Comparison of ENCODE assay signal across 13 cellular contexts in the genomic region with DNA sequence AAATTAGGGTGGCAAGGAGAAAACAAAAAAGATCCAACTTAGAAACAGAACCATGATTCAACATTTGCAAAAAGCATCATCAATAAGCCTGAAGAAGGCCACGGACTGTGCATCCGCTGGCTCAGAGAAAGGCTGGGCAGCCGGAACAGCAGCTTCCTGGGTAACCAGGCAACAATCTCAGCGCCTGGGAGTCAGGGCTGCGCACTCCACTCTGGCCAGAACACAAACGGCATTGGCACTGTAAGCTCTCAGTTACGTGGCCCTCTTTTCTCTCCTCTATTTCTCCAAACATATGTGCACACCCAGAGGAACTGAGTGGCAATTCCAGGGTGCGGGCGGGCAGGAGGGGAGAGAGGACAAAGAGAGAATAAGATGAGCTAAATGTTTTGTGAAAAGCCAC. TPM values are rescaled to one million over a fixed set of nuclear protein-coding genes. Genes with fewer than 3 reads are reported as not detected.
DNase-seq lines count a peak whose midpoint lies in the region; ATAC-seq and TF ChIP-seq lines count a peak whose summit lies in the region.
"Had no signal": no experiment of that assay in that cellular context is flagged by ENCODE, and none has a peak within 500 bp of the region (broad histone marks: within the 10 kb centered on the region; RNA-seq: fewer than 3 reads in every experiment).

No MANE protein-coding gene starts in this region.

- H3K4me3 ChIP-seq in SK-N-SH (ENCODE audit: low read depth in 2 of 2, low read length in 1 of 2) (no peak overlapping the region), cardiac fibroblast (replicated peaks in 1 of 2; ENCODE audit: low read depth in 2 of 2, low read length in 2 of 2) (no peak overlapping the region)
- H3K4me3 ChIP-seq: thyroid gland had no signal

- TF ChIP-seq CTCF in SK-N-SH (IDR thresholded peaks at IDR 0.05), result no peak
- no peak for TF ChIP-seq CTCF in cardiac fibroblast (IDR thresholded peaks at IDR 0.05; ENCODE audit: low read depth, low read length)

- peak overlapping the region in 1 of 2 experiments; percentile 83; a peak in 2 of 4 replicates for H3K27ac ChIP-seq in SK-N-SH (ENCODE audit: low read depth in 2 of 2, low read length in 1 of 2)

- peak overlapping the region; percentile 87 for H3K27ac Mint-ChIP-seq in stimulated activated memory B cell treated with anti-CD40 and anti-IgM and Interleukin-4, amounts not matched to agents 10 μg/mL and 1 μg/mL and 100 μg/mL, for 72 hours
- no peak overlapping the region for H3K27ac Mint-ChIP-seq in T-helper 2 cell treated with Interferon-gamma antibody and Interleukin-4, amounts not matched to agents 5 μg/mL and 100 μg/mL, for 36 hours
- H3K27ac Mint-ChIP-seq: activated T-cell treated with anti-CD3 and anti-CD28 coated beads, Interleukin-2, amount 50 U/mL, for 72 hours had no signal

- H3K27me3 ChIP-seq in SK-N-SH (ENCODE audit: insufficient read depth), result no peaks in the 10 kb centered on the region
- H3K27me3 ChIP-seq: thyroid gland had no signal

- peaks cover 5 to 10% of the 10 kb centered on the region in 2 experiments for H3K36me3 ChIP-seq in SK-N-SH (replicated peaks in 1 of 2; ENCODE audit: control insufficient read depth in 1 of 2, insufficient read depth in 2 of 2, low read length in 1 of 2)

- H3K9me2 ChIP-seq in SK-N-SH, result no peaks in the 10 kb centered on the region

- H4K20me1 ChIP-seq in SK-N-SH (ENCODE audit: insufficient read depth), result no peaks in the 10 kb centered on the region

- POLR2A ChIA-PET in SK-N-SH (lab: Yijun Ruan, JAX), result interaction anchor here (0.6 to 0.7 kb wide), 2 partner anchors 36 to 349 kb away, joined by 3 read pairs; no protein-coding TSS in a partner anchor

- H3K4me3 Mint-ChIP-seq in stimulated activated memory B cell treated with anti-CD40 and anti-IgM and Interleukin-4, amounts not matched to agents 10 μg/mL and 1 μg/mL and 100 μg/mL, for 72 hours, result no peak overlapping the region
- H3K4me3 Mint-ChIP-seq in T-helper 2 cell treated with Interferon-gamma antibody and Interleukin-4, amounts not matched to agents 5 μg/mL and 100 μg/mL, for 36 hours, result no peak overlapping the region
- H3K4me3 Mint-ChIP-seq: activated T-cell treated with anti-CD3 and anti-CD28 coated beads, Interleukin-2, amount 50 U/mL, for 72 hours had no signal

- 71% methylated on average over 9 of the region's 9 CpGs for WGBS in SK-N-SH (ENCODE audit: low lambda C conversion rate)

- no peak overlapping the region for H2AFZ ChIP-seq in SK-N-SH (ENCODE audit: low read depth)

- TF ChIP-seq EP300 in SK-N-SH (IDR thresholded peaks at IDR 0.05; ENCODE audit: borderline replicate concordance in 1 of 2, low read depth in 1 of 2, low read length in 1 of 2), result no peak

- H3K4me1 ChIP-seq in SK-N-SH (ENCODE audit: control insufficient read depth in 1 of 2, insufficient read depth in 2 of 2, low read depth in 1 of 2, low read length in 1 of 2), result peaks cover 0 to 12% of the 10 kb centered on the region in 2 experiments; a peak in 1 of 4 replicates

- H3K27me3 Mint-ChIP-seq in stimulated activated memory B cell treated with anti-CD40 and anti-IgM and Interleukin-4, amounts not matched to agents 10 μg/mL and 1 μg/mL and 100 μg/mL, for 72 hours, result no peaks in the 10 kb centered on the region
- no peaks in the 10 kb centered on the region for H3K27me3 Mint-ChIP-seq in T-helper 2 cell treated with Interferon-gamma antibody and Interleukin-4, amounts not matched to agents 5 μg/mL and 100 μg/mL, for 36 hours (ENCODE audit: low read depth)

- CTCF ChIA-PET in SK-N-SH (lab: Yijun Ruan, JAX), result interaction anchor here (0.7 to 3.8 kb wide), 5 partner anchors 16 to 205 kb away, joined by 3 to 19 read pairs (median 4); partner anchors contain the start of gene KCNH4

- no peaks in the 10 kb centered on the region for H3F3A ChIP-seq in SK-N-SH (replicated peaks; ENCODE audit: insufficient read depth)

- no peaks in the 10 kb centered on the region for H3K9me3 Mint-ChIP-seq in stimulated activated memory B cell treated with anti-CD40 and anti-IgM and Interleukin-4, amounts not matched to agents 10 μg/mL and 1 μg/mL and 100 μg/mL, for 72 hours
- no peaks in the 10 kb centered on the region for H3K9me3 Mint-ChIP-seq in T-helper 2 cell treated with Interferon-gamma antibody and Interleukin-4, amounts not matched to agents 5 μg/mL and 100 μg/mL, for 36 hours
- H3K9me3 Mint-ChIP-seq: activated T-cell treated with anti-CD3 and anti-CD28 coated beads, Interleukin-2, amount 50 U/mL, for 72 hours had no signal

- H3K9ac ChIP-seq in SK-N-SH, result no peak overlapping the region

- no peak overlapping the region for H3K4me2 ChIP-seq in SK-N-SH

- DNase-seq in SK-N-SH (peak; percentile 82), cardiac fibroblast (ENCODE audit: low read depth in 2 of 2) (peak; percentile 67 to 89), left kidney (ENCODE audit: low read depth, low spot score) (peak; percentile 31), NCI-H526 (lab: John Stamatoyannopoulos, UW) (no peak)
- no peak for DNase-seq in T-helper 2 cell treated with Interferon-gamma antibody and Interleukin-4, amounts not matched to agents 5 μg/mL and 100 μg/mL, for 36 hours (ENCODE audit: low spot score)
- no peak for DNase-seq in effector CD4-positive, alpha-beta T cell
- no peak for DNase-seq in activated CD8-positive, alpha-beta memory T cell treated with anti-CD3 and anti-CD28 coated beads, Interleukin-2, amount 50 U/mL, for 48 hours
- DNase-seq: activated T-cell treated with anti-CD3 and anti-CD28 coated beads, Interleukin-2, amount 50 U/mL, for 72 hours; DMS 273 treated with DMSO at 0.1 percent for 48 hours; NCI-H1092; stimulated activated CD4-positive, alpha-beta T cell treated with anti-CD3 and anti-CD28 coated beads, Interleukin-2, amount 100 ng/mL, for 48 hours had no signal

- H3K9me3 ChIP-seq in SK-N-SH, result no peaks in the 10 kb centered on the region
- H3K9me3 ChIP-seq: thyroid gland had no signal

- no peak for TF ChIP-seq RAD21 in SK-N-SH (IDR thresholded peaks at IDR 0.05; ENCODE audit: low read length)

- no peaks in the 10 kb centered on the region for H3K79me2 ChIP-seq in SK-N-SH (ENCODE audit: insufficient read depth)

- H3K4me1 Mint-ChIP-seq in stimulated activated memory B cell treated with anti-CD40 and anti-IgM and Interleukin-4, amounts not matched to agents 10 μg/mL and 1 μg/mL and 100 μg/mL, for 72 hours, result peaks cover 21% of the 10 kb centered on the region
- H3K4me1 Mint-ChIP-seq in T-helper 2 cell treated with Interferon-gamma antibody and Interleukin-4, amounts not matched to agents 5 μg/mL and 100 μg/mL, for 36 hours (ENCODE audit: low read depth), result no peaks in the 10 kb centered on the region

- ATAC-seq in stimulated activated memory B cell treated with anti-CD40 and anti-IgM and Interleukin-4, amounts not matched to agents 10 μg/mL and 1 μg/mL and 100 μg/mL, for 72 hours, result no peak
- ATAC-seq: activated T-cell treated with anti-CD3 and anti-CD28 coated beads, Interleukin-2, amount 50 U/mL, for 72 hours had no signal

- H3K36me3 Mint-ChIP-seq in stimulated activated memory B cell treated with anti-CD40 and anti-IgM and Interleukin-4, amounts not matched to agents 10 μg/mL and 1 μg/mL and 100 μg/mL, for 72 hours, result peaks cover 37% of the 10 kb centered on the region
- H3K36me3 Mint-ChIP-seq in T-helper 2 cell treated with Interferon-gamma antibody and Interleukin-4, amounts not matched to agents 5 μg/mL and 100 μg/mL, for 36 hours (ENCODE audit: low read depth), result peaks cover 44% of the 10 kb centered on the region

TF ChIP-seq in SK-N-SH, 30 proteins besides CTCF, POLR2A, EP300 and RAD21:
- no peak for TF ChIP-seq SIN3A (IDR thresholded peaks at IDR 0.05; ENCODE audit: borderline replicate concordance, low read depth, low read length)
- TF ChIP-seq NRF1 (IDR thresholded peaks at IDR 0.05; ENCODE audit: low read depth, low read length), result peak; percentile 25; the same call in 1 of the 2 replicates
- TF ChIP-seq, protein P1, sequence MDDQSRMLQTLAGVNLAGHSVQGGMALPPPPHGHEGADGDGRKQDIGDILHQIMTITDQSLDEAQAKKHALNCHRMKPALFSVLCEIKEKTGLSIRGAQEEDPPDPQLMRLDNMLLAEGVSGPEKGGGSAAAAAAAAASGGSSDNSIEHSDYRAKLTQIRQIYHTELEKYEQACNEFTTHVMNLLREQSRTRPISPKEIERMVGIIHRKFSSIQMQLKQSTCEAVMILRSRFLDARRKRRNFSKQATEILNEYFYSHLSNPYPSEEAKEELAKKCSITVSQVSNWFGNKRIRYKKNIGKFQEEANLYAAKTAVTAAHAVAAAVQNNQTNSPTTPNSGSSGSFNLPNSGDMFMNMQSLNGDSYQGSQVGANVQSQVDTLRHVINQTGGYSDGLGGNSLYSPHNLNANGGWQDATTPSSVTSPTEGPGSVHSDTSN (IDR thresholded peaks at IDR 0.05), result no peak
- peak; percentile 57 for TF ChIP-seq GATA2 (CRISPR knock-in tag; IDR thresholded peaks at IDR 0.05)
- TF ChIP-seq CHD2 (IDR thresholded peaks at IDR 0.05; ENCODE audit: low read length, partially characterized antibody), result no peak

RNA-seq across cellular contexts. Expression of gene GHDC, which starts 6.4 kb away (rescaled TPM):
- polyA plus RNA-seq in SK-N-SH (2012; rRNA removed), result 15.8 and 18.0 TPM in 2 replicates
- 5.8 and 9.8 TPM in 2 replicates for polyA plus RNA-seq in SK-N-SH (2012; cell fraction: cytosol; rRNA removed)
- polyA plus RNA-seq in SK-N-SH (2012; cell fraction: nucleus; rRNA removed), result 48.3 and 51.9 TPM in 2 replicates

RNA-seq across cellular contexts. Expression of gene HCRT, which starts 15.4 kb away (rescaled TPM):
- not detected in 2 replicates for polyA plus RNA-seq in SK-N-SH (2012; rRNA removed)
- not detected in 2 replicates for polyA plus RNA-seq in SK-N-SH (2012; cell fraction: cytosol; rRNA removed)
- not detected in 2 replicates for polyA plus RNA-seq in SK-N-SH (2012; cell fraction: nucleus; rRNA removed)

RNA-seq across cellular contexts. Expression of gene KCNH4, which starts 19.8 kb away (rescaled TPM):
- 0.46 and 0.57 TPM in 2 replicates for polyA plus RNA-seq in SK-N-SH (2012; rRNA removed)
- 0.17 and 0.29 TPM in 2 replicates for polyA plus RNA-seq in SK-N-SH (2012; cell fraction: cytosol; rRNA removed)
- polyA plus RNA-seq in SK-N-SH (2012; cell fraction: nucleus; rRNA removed), result 0.83 and 1.1 TPM in 2 replicates

RNA-seq across cellular contexts. Expression of gene RAB5C, which starts 45.9 kb away (rescaled TPM):
- polyA plus RNA-seq in SK-N-SH (2012; rRNA removed), result 257 and 285 TPM in 2 replicates
- polyA plus RNA-seq in SK-N-SH (2012; cell fraction: cytosol; rRNA removed), result 161 and 219 TPM in 2 replicates
- polyA plus RNA-seq in SK-N-SH (2012; cell fraction: nucleus; rRNA removed), result 102 and 144 TPM in 2 replicates

Comparison
In these comparisons a context has a peak if more than half of its experiments do, and no peak if none do; other contexts are left out.
1. DNase-seq: peak in SK-N-SH (single experiment), cardiac fibroblast (2 of 2) and left kidney (single experiment); none in T-helper 2 cell treated with Interferon-gamma antibody and Interleukin-4, amounts not matched to agents 5 μg/mL and 100 μg/mL, for 36 hours (single experiment), effector CD4-positive, alpha-beta T cell (single experiment), activated CD8-positive, alpha-beta memory T cell treated with anti-CD3 and anti-CD28 coated beads, Interleukin-2, amount 50 U/mL, for 48 hours (single experiment) and NCI-H526 (0 of 2).